In the genomic region with DNA sequence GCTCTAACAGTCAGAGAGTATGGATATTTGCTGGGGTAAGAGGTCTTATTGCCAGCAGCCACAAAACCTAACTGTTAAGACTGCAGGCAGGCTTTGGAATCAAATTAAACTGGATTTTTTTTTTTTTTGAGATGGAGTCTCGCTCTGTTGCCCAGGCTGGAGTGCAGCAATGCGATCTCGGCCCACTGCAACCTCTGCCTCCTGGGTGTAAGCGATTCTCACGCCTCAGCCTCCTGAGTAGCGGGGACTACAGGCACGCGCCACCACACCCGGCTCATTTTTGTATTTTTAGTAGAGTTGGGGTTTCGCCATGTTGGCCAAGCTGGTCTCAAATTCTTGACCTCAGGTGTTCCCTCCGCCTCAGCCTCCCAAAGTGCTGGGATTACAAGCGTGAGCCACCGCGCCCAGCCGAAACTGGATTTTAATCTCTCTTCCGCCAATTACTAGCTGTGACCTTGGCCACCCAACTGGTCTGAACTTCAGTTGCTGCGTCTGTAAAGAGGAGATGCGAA, we compare ENCODE assay signal across 9 cellular contexts. TPM values are rescaled to one million over a fixed set of nuclear protein-coding genes. Genes with fewer than 3 reads are reported as not detected.
DNase-seq lines count a peak whose midpoint lies in the region; ATAC-seq and TF ChIP-seq lines count a peak whose summit lies in the region.
"Had no signal": no experiment of that assay in that cellular context is flagged by ENCODE, and none has a peak within 500 bp of the region (broad histone marks: within the 10 kb centered on the region; RNA-seq: fewer than 3 reads in every experiment).

No MANE protein-coding gene starts in this region.

- peaks cover 22% of the 10 kb centered on the region for H3K36me3 Mint-ChIP-seq in WTC11

- ATAC-seq in WTC11 = no peak
- ATAC-seq in right cardiac atrium = no peak

- H3K9me3 ChIP-seq in HAP-1 = no peaks in the 10 kb centered on the region
- H3K9me3 ChIP-seq in right cardiac atrium (ENCODE audit: control insufficient read depth, low read length) = no peaks in the 10 kb centered on the region

- H3K27me3 Mint-ChIP-seq in WTC11 (ENCODE audit: low read depth) = no peaks in the 10 kb centered on the region

- POLR2A ChIA-PET in WTC11 (lab: Charles Lee) = interaction anchor here (1.2 kb wide), 1 partner anchor 16 kb away, joined by 4 read pairs; no protein-coding TSS in a partner anchor
- POLR2A ChIA-PET in GM10248 (lab: Yijun Ruan, JAX) = no interaction called here

- no peak overlapping the region for H3K27ac ChIP-seq in right cardiac atrium (ENCODE audit: low read length)
- peak overlapping the region in 17 of 21 experiments; percentile 32 to 89 (median 82) for H3K27ac ChIP-seq in skin epidermis

- peaks cover 27% of the 10 kb centered on the region for H3K36me3 ChIP-seq in HAP-1 (replicated peaks)

- peak overlapping the region; percentile 98 for H3K4me3 Mint-ChIP-seq in WTC11

- no peaks in the 10 kb centered on the region for H3K27me3 ChIP-seq in HAP-1 (ENCODE audit: low read depth)
- H3K27me3 ChIP-seq in right cardiac atrium (ENCODE audit: control insufficient read depth, insufficient read depth) = no peaks in the 10 kb centered on the region

- no peaks in the 10 kb centered on the region for H3K9me3 Mint-ChIP-seq in WTC11

- no peak for DNase-seq in HAP-1 (ENCODE audit: low spot score in 2 of 2)
- no peak for DNase-seq in WTC11 (ENCODE audit: low spot score)
- DNase-seq in right cardiac atrium = no peak
- no peak for DNase-seq in glomerular visceral epithelial cell (ENCODE audit: extremely low spot score)
- no peak for DNase-seq in GM10248 (ENCODE audit: extremely low spot score)
- DNase-seq in activated CD4-positive, alpha-beta T cell treated with anti-CD3 and anti-CD28 coated beads for 4 hours = no peak
- DNase-seq in NCI-H1436 treated with DMSO at 0.1 percent for 48 hours (lab: John Stamatoyannopoulos, UW) = no peak

- peak overlapping the region; percentile 93 for H3K27ac Mint-ChIP-seq in WTC11

- CTCF ChIA-PET in WTC11 (lab: Charles Lee) = interaction anchor here (1.2 to 2.0 kb wide), 5 partner anchors 8 to 131 kb away, joined by 3 to 32 read pairs (median 13); partner anchors contain the start of gene OSBPL7
- CTCF ChIA-PET in GM10248 (lab: Yijun Ruan, JAX) = interaction anchor here (0.9 to 5.8 kb wide), 6 partner anchors 8 to 140 kb away, joined by 3 to 49 read pairs (median 4); partner anchors contain the start of genes CDK5RAP3, SCRN2 and SP2

- 71% methylated on average over 18 of the region's 18 CpGs for WGBS in right cardiac atrium

- TF ChIP-seq CTCF in WTC11 (IDR thresholded peaks at IDR 0.05) (no peak), GM10248 (IDR thresholded peaks at IDR 0.05; ENCODE audit: control extremely low read depth, extremely low read depth, low read depth, missing control alignments) (no peak)

- peaks cover 12% of the 10 kb centered on the region for H3K4me1 Mint-ChIP-seq in WTC11

- intact Hi-C loops in right cardiac atrium (cut with DNase I) = no loop called here

- in situ Hi-C loops in HAP-1 (cut with MboI; ENCODE audit: low sequenced_read_pairs) = no loop called here

- H3K4me1 ChIP-seq in HAP-1 (no peaks in the 10 kb centered on the region; the same call in 1 of the 2 replicates), right cardiac atrium (ENCODE audit: control insufficient read depth, insufficient read depth, low read length) (peaks cover 7% of the 10 kb centered on the region)

- peak overlapping the region; percentile 74 for H3K4me3 ChIP-seq in HAP-1
- H3K4me3 ChIP-seq in right cardiac atrium (ENCODE audit: low read length) = peak overlapping the region; percentile 47
- peak overlapping the region; percentile 67 to 91 (median 72) for H3K4me3 ChIP-seq in skin epidermis

TF ChIP-seq in WTC11, 78 proteins besides CTCF, POLR2A, EP300 and RAD21:
- TF ChIP-seq FOXP1 (CRISPR knock-in tag; IDR thresholded peaks at IDR 0.05; ENCODE audit: borderline replicate concordance) (no peak), MAX (CRISPR knock-in tag; IDR thresholded peaks at IDR 0.05) (no peak), RORB (CRISPR knock-in tag; IDR thresholded peaks at IDR 0.05) (no peak), NR2C2 (CRISPR knock-in tag; IDR thresholded peaks at IDR 0.05) (no peak), FOXP4 (CRISPR knock-in tag; IDR thresholded peaks at IDR 0.05) (no peak), IRF2 (CRISPR knock-in tag; IDR thresholded peaks at IDR 0.05; ENCODE audit: borderline replicate concordance, low read depth) (no peak)
- TF ChIP-seq, protein P1, sequence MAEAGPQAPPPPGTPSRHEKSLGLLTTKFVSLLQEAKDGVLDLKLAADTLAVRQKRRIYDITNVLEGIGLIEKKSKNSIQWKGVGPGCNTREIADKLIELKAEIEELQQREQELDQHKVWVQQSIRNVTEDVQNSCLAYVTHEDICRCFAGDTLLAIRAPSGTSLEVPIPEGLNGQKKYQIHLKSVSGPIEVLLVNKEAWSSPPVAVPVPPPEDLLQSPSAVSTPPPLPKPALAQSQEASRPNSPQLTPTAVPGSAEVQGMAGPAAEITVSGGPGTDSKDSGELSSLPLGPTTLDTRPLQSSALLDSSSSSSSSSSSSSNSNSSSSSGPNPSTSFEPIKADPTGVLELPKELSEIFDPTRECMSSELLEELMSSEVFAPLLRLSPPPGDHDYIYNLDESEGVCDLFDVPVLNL (CRISPR knock-in tag; IDR thresholded peaks at IDR 0.05; ENCODE audit: borderline replicate concordance, low read depth) = no peak
- TF ChIP-seq, protein P2, sequence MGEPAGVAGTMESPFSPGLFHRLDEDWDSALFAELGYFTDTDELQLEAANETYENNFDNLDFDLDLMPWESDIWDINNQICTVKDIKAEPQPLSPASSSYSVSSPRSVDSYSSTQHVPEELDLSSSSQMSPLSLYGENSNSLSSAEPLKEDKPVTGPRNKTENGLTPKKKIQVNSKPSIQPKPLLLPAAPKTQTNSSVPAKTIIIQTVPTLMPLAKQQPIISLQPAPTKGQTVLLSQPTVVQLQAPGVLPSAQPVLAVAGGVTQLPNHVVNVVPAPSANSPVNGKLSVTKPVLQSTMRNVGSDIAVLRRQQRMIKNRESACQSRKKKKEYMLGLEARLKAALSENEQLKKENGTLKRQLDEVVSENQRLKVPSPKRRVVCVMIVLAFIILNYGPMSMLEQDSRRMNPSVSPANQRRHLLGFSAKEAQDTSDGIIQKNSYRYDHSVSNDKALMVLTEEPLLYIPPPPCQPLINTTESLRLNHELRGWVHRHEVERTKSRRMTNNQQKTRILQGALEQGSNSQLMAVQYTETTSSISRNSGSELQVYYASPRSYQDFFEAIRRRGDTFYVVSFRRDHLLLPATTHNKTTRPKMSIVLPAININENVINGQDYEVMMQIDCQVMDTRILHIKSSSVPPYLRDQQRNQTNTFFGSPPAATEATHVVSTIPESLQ (CRISPR knock-in tag; IDR thresholded peaks at IDR 0.05) = no peak

RNA-seq across cellular contexts. Expression of gene MRPL10, which starts 0.9 kb away (rescaled TPM):
- total RNA-seq in WTC11 (2021) (80.1 to 87.0 TPM (median 85.3 TPM) in 3 replicates), right cardiac atrium (10 to 100 TPM; 37.7 to 52.3 (median 46.6) TPM)
- polyA plus RNA-seq in right cardiac atrium = 48.0 TPM

RNA-seq across cellular contexts. Expression of gene LRRC46, which starts 1.0 kb away (rescaled TPM):
- 0.09 to 0.39 TPM (median 0.30 TPM) in 3 replicates for total RNA-seq in WTC11 (2021)
- under 1 TPM in 3 of 4 donors, not detected in 1; 0.38 to 0.48 (median 0.43) TPM for total RNA-seq in right cardiac atrium
- 0.29 TPM for polyA plus RNA-seq in right cardiac atrium
- total RNA-seq: pulmonary artery endothelial cell had no signal

RNA-seq across cellular contexts. Expression of gene OSBPL7, which starts 8.9 kb away (rescaled TPM):
- total RNA-seq in WTC11 (2021) (8.2 to 13.5 TPM (median 10.7 TPM) in 3 replicates), right cardiac atrium (10 to 100 TPM in 1 of 4 donors, 1 to 10 TPM in 3; 6.4 to 11.1 (median 8.5) TPM)
- 5.3 TPM for polyA plus RNA-seq in right cardiac atrium

RNA-seq across cellular contexts. Expression of gene SCRN2, which starts 10.6 kb away (rescaled TPM):
- 50.8 to 54.1 TPM (median 51.6 TPM) in 3 replicates for total RNA-seq in WTC11 (2021)
- 10 to 100 TPM; 36.6 to 51.8 (median 40.9) TPM for total RNA-seq in right cardiac atrium
- polyA plus RNA-seq in right cardiac atrium = 62.3 TPM

RNA-seq across cellular contexts. Expression of gene SP6, which starts 20.5 kb away (rescaled TPM):
- total RNA-seq in WTC11 (2021) (2.0 to 3.3 TPM (median 2.3 TPM) in 3 replicates), right cardiac atrium (1 to 10 TPM in 1 of 4 donors, under 1 TPM in 3; 0.29 to 3.6 (median 0.41) TPM)
- 0.34 TPM for polyA plus RNA-seq in right cardiac atrium
